Comparison of ENCODE assay signal across 11 cellular contexts in the genomic region with DNA sequence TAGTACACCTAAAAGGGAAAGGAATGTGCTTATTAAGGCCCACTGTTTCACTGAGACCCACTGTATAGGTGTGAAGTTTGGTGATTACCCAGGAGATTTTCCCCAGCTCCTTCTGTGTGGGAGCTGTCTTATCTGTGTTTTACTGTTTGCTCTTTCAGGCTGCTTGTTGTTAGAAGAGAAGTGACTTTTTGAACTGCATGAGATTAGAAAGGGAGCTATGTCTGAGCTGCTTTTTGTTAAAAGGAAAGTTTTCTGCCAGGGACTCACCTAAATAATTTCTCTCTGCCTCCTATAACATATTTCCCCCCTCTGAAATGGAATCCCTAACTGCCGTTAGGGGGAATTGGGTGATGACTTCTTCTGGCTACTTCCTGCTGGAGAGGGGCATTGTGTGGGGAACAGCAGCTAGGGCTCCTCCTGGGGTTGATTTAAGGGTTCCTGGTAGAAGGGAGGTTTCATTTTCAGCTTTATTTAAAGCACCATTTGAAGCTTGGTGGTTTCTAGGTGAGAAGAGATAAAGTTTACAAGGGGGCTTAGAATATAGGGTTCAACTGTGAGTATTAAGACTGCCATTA.
A peak's percentile ranks its signal among the peaks of the same experiment; 100 is the strongest.
DNase-seq lines count a peak whose midpoint lies in the region; ATAC-seq and TF ChIP-seq lines count a peak whose summit lies in the region.
"Had no signal": no experiment of that assay in that cellular context is flagged by ENCODE, and none has a peak within 500 bp of the region (broad histone marks: within the 10 kb centered on the region; RNA-seq: fewer than 3 reads in every experiment).

No MANE protein-coding gene starts in this region.

- H3K4me3 Mint-ChIP-seq in mesothelial cell of epicardium, result no peak overlapping the region
- H3K4me3 Mint-ChIP-seq: stimulated activated naive CD8-positive, alpha-beta T cell treated with anti-CD3 and anti-CD28 coated beads, Interleukin-15, Interleukin-2, amounts not matched to agents 100 ng/mL and 50 ng/mL, for 24 hours had no signal

- no peak for TF ChIP-seq CTCF in mesothelial cell of epicardium (IDR thresholded peaks at IDR 0.05; ENCODE audit: unreplicated experiment)

- no peaks in the 10 kb centered on the region for H3K27me3 Mint-ChIP-seq in mesothelial cell of epicardium (ENCODE audit: low read depth)
- H3K27me3 Mint-ChIP-seq: stimulated activated naive CD8-positive, alpha-beta T cell treated with anti-CD3 and anti-CD28 coated beads, Interleukin-15, Interleukin-2, amounts not matched to agents 100 ng/mL and 50 ng/mL, for 24 hours had no signal

- no peaks in the 10 kb centered on the region for H3K9me3 Mint-ChIP-seq in mesothelial cell of epicardium
- H3K9me3 Mint-ChIP-seq: stimulated activated naive CD8-positive, alpha-beta T cell treated with anti-CD3 and anti-CD28 coated beads, Interleukin-15, Interleukin-2, amounts not matched to agents 100 ng/mL and 50 ng/mL, for 24 hours had no signal

- DNase-seq in mesothelial cell of epicardium (ENCODE audit: low spot score in 2 of 2, unreplicated experiment in 2 of 2), result no peak
- no peak for DNase-seq in GM19238 (ENCODE audit: insufficient read length, low spot score)
- DNase-seq in NCI-H187 treated with DMSO at 0.1 percent for 48 hours (lab: John Stamatoyannopoulos, UW), result no peak
- DNase-seq in NCI-H1048 (lab: John Stamatoyannopoulos, UW), result no peak
- DNase-seq: activated CD4-positive, alpha-beta T cell treated with anti-CD3 and anti-CD28 coated beads for 1 hour; KBM-7; left lung had no signal

- no peaks in the 10 kb centered on the region for H3K36me3 Mint-ChIP-seq in mesothelial cell of epicardium

- ATAC-seq in GM19023 (IDR thresholded peaks at IDR 0.05; ENCODE audit: unreplicated experiment) (peak; percentile 37), GM21619 (IDR thresholded peaks at IDR 0.05; ENCODE audit: unreplicated experiment) (peak; percentile 42), HG03432 (IDR thresholded peaks at IDR 0.05; ENCODE audit: unreplicated experiment) (peak; percentile 62)
- ATAC-seq: left lung had no signal

- peak overlapping the region; percentile 86 for H3K27ac Mint-ChIP-seq in mesothelial cell of epicardium
- H3K27ac Mint-ChIP-seq: stimulated activated naive CD8-positive, alpha-beta T cell treated with anti-CD3 and anti-CD28 coated beads, Interleukin-15, Interleukin-2, amounts not matched to agents 100 ng/mL and 50 ng/mL, for 24 hours had no signal

- peaks cover 22% of the 10 kb centered on the region for H3K4me1 Mint-ChIP-seq in mesothelial cell of epicardium
